Comparison of ENCODE assay signal across 19 cellular contexts in the genomic region with DNA sequence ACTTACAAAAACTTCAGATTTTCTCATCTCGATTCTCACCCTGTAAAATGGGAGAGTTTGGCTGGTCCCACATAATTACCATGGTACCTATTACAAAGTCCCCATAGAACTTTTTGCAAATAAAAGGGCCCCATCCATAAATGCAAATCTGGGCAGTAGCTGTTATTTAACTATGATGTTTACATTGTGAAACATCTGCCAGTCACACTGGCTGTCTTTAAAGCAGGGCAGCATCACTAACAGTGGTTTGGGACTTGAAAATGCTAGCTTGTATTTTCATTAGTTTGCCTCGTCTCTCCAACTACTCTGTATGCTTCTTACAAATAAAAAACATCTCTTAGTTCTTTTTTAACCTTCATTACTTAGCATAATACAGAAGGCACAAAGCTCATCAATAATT.
"Had no signal": no experiment of that assay in that cellular context is flagged by ENCODE, and none has a peak within 500 bp of the region (broad histone marks: within the 10 kb centered on the region; RNA-seq: fewer than 3 reads in every experiment).

No MANE protein-coding gene starts in this region.

- H3K4me1 ChIP-seq: foreskin keratinocyte, lower lobe of right lung, neural progenitor cell, transverse colon had no signal

- H3K4me2 ChIP-seq: neural progenitor cell had no signal

- DNase-seq: effector CD4-positive, alpha-beta T cell; endodermal cell; foreskin keratinocyte; immature natural killer cell; left cardiac atrium; left ventricle myocardium inferior; lower lobe of right lung; midbrain; nucleus accumbens; pancreas; right cardiac atrium; small intestine; stimulated activated CD4-positive, alpha-beta T cell treated with anti-CD3 and anti-CD28 coated beads, Interleukin-12 subunit alpha, Interleukin-12 subunit beta, amount 100 ng/mL, for 4 hours; stimulated activated naive CD4-positive, alpha-beta T cell; stomach; substantia nigra; transverse colon had no signal

- H3K27me3 ChIP-seq: foreskin keratinocyte, neural progenitor cell, pancreas, stomach, transverse colon had no signal

- H3K9ac ChIP-seq: neural progenitor cell had no signal

- H3K4me3 ChIP-seq: left ventricle myocardium inferior, lower lobe of right lung, neural progenitor cell, pancreas, stomach, thoracic aorta, transverse colon had no signal

- H3K27ac ChIP-seq: foreskin keratinocyte, left ventricle myocardium inferior, lower lobe of right lung, neural progenitor cell, pancreas, stomach, thoracic aorta, transverse colon had no signal

- H3K36me3 ChIP-seq: left ventricle myocardium inferior, lower lobe of right lung, neural progenitor cell, pancreas, stomach, thoracic aorta, transverse colon had no signal
